Comparison of ENCODE assay signal across 28 cellular contexts in the genomic region with DNA sequence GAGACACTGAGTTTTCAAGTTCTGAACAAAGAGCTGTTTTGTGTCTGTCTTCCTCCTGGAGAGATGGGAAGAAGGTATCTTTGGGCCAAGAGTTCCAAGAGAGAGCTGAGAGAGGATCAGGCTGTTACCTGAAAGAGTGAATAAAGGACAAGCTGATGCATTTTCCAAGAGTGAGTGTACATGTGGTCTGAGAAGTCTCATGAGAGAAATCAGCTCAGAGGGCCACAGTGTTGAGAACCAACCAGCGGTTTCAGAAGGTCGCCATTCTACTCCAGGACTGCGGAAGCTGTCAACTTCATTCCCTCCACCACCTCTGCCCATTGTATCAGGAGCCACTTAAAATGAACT.
"Had no signal": no experiment of that assay in that cellular context is flagged by ENCODE, and none has a peak within 500 bp of the region (broad histone marks: within the 10 kb centered on the region; RNA-seq: fewer than 3 reads in every experiment).

No MANE protein-coding gene starts in this region.

- ATAC-seq: activated T-helper 17 cell treated with anti-CD3 and anti-CD28 coated beads, Interleukin-2, amount 50 U/mL, for 72 hours; left colon; mucosa of descending colon; sciatic nerve; stimulated activated effector memory CD8-positive, alpha-beta T cell treated with anti-CD3 and anti-CD28 coated beads, Interleukin-12 subunit alpha, Interleukin-12 subunit beta, amount 100 ng/mL, for 72 hours; stimulated activated naive CD8-positive, alpha-beta T cell treated with anti-CD3 and anti-CD28 coated beads, Interleukin-15, amount 100 ng/mL, for 72 hours had no signal

- H3K4me3 Mint-ChIP-seq: activated naive CD8-positive, alpha-beta T cell; activated T-cell treated with anti-CD3 and anti-CD28 coated beads, Interleukin-2, amount 50 U/mL, for 24 hours; activated T-helper 17 cell treated with anti-CD3 and anti-CD28 coated beads, Interleukin-2, amount 50 U/mL, for 72 hours; stimulated activated effector memory CD8-positive, alpha-beta T cell treated with anti-CD3 and anti-CD28 coated beads, Interleukin-12 subunit alpha, Interleukin-12 subunit beta, amount 100 ng/mL, for 72 hours; stimulated activated naive CD8-positive, alpha-beta T cell treated with anti-CD3 and anti-CD28 coated beads, Interleukin-15, amount 100 ng/mL, for 72 hours had no signal

- H3K4me3 ChIP-seq: adrenal gland, ascending aorta, colonic mucosa, dorsolateral prefrontal cortex, mucosa of descending colon, tibial nerve, uterus had no signal

- H3K36me3 Mint-ChIP-seq: activated naive CD8-positive, alpha-beta T cell; stimulated activated effector memory CD8-positive, alpha-beta T cell treated with anti-CD3 and anti-CD28 coated beads, Interleukin-12 subunit alpha, Interleukin-12 subunit beta, amount 100 ng/mL, for 72 hours had no signal

- H3K9me3 ChIP-seq: adrenal gland, ascending aorta, colonic mucosa, mucosa of descending colon, tibial nerve, uterus had no signal

- H3K27ac Mint-ChIP-seq: activated naive CD8-positive, alpha-beta T cell; activated T-cell treated with anti-CD3 and anti-CD28 coated beads, Interleukin-2, amount 50 U/mL, for 24 hours; activated T-helper 17 cell treated with anti-CD3 and anti-CD28 coated beads, Interleukin-2, amount 50 U/mL, for 72 hours; stimulated activated effector memory CD8-positive, alpha-beta T cell treated with anti-CD3 and anti-CD28 coated beads, Interleukin-12 subunit alpha, Interleukin-12 subunit beta, amount 100 ng/mL, for 72 hours; stimulated activated naive CD8-positive, alpha-beta T cell treated with anti-CD3 and anti-CD28 coated beads, Interleukin-15, amount 100 ng/mL, for 72 hours had no signal

- H3K27ac ChIP-seq: adrenal gland, ascending aorta, colonic mucosa, dorsolateral prefrontal cortex, tibial nerve, uterus had no signal

- H3K36me3 ChIP-seq: adrenal gland, ascending aorta, colonic mucosa, tibial nerve, uterus had no signal

- H3K4me1 Mint-ChIP-seq: activated T-helper 17 cell treated with anti-CD3 and anti-CD28 coated beads, Interleukin-2, amount 50 U/mL, for 72 hours; stimulated activated effector memory CD8-positive, alpha-beta T cell treated with anti-CD3 and anti-CD28 coated beads, Interleukin-12 subunit alpha, Interleukin-12 subunit beta, amount 100 ng/mL, for 72 hours; stimulated activated naive CD8-positive, alpha-beta T cell treated with anti-CD3 and anti-CD28 coated beads, Interleukin-15, amount 100 ng/mL, for 72 hours had no signal

- H3K4me1 ChIP-seq: adrenal gland, ascending aorta, colonic mucosa, tibial nerve, uterus had no signal

- H3K9me3 Mint-ChIP-seq: activated T-cell treated with anti-CD3 and anti-CD28 coated beads, Interleukin-2, amount 50 U/mL, for 24 hours; activated T-helper 17 cell treated with anti-CD3 and anti-CD28 coated beads, Interleukin-2, amount 50 U/mL, for 72 hours; stimulated activated naive CD8-positive, alpha-beta T cell treated with anti-CD3 and anti-CD28 coated beads, Interleukin-15, amount 100 ng/mL, for 72 hours had no signal

- H3K27me3 ChIP-seq: adrenal gland, ascending aorta, colonic mucosa, dorsolateral prefrontal cortex, tibial nerve, uterus had no signal

- DNase-seq: activated CD4-positive, alpha-beta T cell treated with anti-CD3 and anti-CD28 coated beads for 1 hour; activated CD4-positive, alpha-beta T cell treated with anti-CD3 and anti-CD28 coated beads, Interleukin-2, amount 50 U/mL, for 4 hours; activated CD8-positive, alpha-beta memory T cell treated with anti-CD3 and anti-CD28 coated beads for 24 hours; activated CD8-positive, alpha-beta memory T cell treated with anti-CD3 and anti-CD28 coated beads, Interleukin-2, amount 50 U/mL, for 4 hours; activated naive CD4-positive, alpha-beta T cell; activated T-cell treated with anti-CD3 and anti-CD28 coated beads, Interleukin-2, amount 50 U/mL, for 24 hours; adrenal gland; colonic mucosa; dorsolateral prefrontal cortex; foreskin melanocyte; hypothalamus; left colon; mesendoderm; mucosa of descending colon; nucleus accumbens; stimulated activated CD4-positive, alpha-beta T cell treated with anti-CD3 and anti-CD28 coated beads, Interleukin-2, amount 100 ng/mL, for 24 hours; stimulated activated naive CD8-positive, alpha-beta T cell treated with anti-CD3 and anti-CD28 coated beads, Interleukin-15, amount 100 ng/mL, for 72 hours; T-helper 1 cell; T-helper 9 cell; uterus had no signal

- FAIRE-seq: islet of Langerhans, small intestine had no signal
